ENCODE assay signal across 22 cellular contexts in genomic region chr11:75238595-75239245, GRCh38. TPM values are rescaled to one million over a fixed set of nuclear protein-coding genes. Genes with fewer than 3 reads are reported as not detected.
A peak's percentile ranks its signal among the peaks of the same experiment; 100 is the strongest.
DNase-seq lines count a peak whose midpoint lies in the region; ATAC-seq and TF ChIP-seq lines count a peak whose summit lies in the region.
"Had no signal": no experiment of that assay in that cellular context is flagged by ENCODE, and none has a peak within 500 bp of the region (broad histone marks: within the 10 kb centered on the region; RNA-seq: fewer than 3 reads in every experiment).

No MANE protein-coding gene starts in this region.

- H3K27me3 ChIP-seq in right atrium auricular region: peaks cover 3 to 19% of the 10 kb centered on the region in 2 donors

- no peaks in the 10 kb centered on the region for H3K9me3 Mint-ChIP-seq in activated T-helper 1 cell treated with anti-CD3 and anti-CD28 coated beads, Interleukin-12 subunit alpha, Interleukin-12 subunit beta, Interleukin-2, Interleukin-4 antibody, amounts not matched to agents 30 ng/mL and 10 ng/mL and 1 ng/mL, durations not matched to agents 14 hours and 24 hours and 36 hours
- no peaks in the 10 kb centered on the region for H3K9me3 Mint-ChIP-seq in activated naive CD4-positive, alpha-beta T cell treated with anti-CD3 and anti-CD28 coated beads for 36 hours

- no peak for TF ChIP-seq CTCF in right atrium auricular region (IDR thresholded peaks at IDR 0.05)

- H3K4me1 Mint-ChIP-seq in activated T-helper 1 cell treated with anti-CD3 and anti-CD28 coated beads, Interleukin-12 subunit alpha, Interleukin-12 subunit beta, Interleukin-2, Interleukin-4 antibody, amounts not matched to agents 30 ng/mL and 10 ng/mL and 1 ng/mL, durations not matched to agents 14 hours and 24 hours and 36 hours (ENCODE audit: low read depth): peaks cover 6% of the 10 kb centered on the region
- H3K4me1 Mint-ChIP-seq in activated naive CD4-positive, alpha-beta T cell treated with anti-CD3 and anti-CD28 coated beads for 36 hours (ENCODE audit: low read depth): peaks cover 10% of the 10 kb centered on the region

- H3K36me3 ChIP-seq in right atrium auricular region: no peaks in the 10 kb centered on the region
- H3K36me3 ChIP-seq: BLaER1, Peyer's patch had no signal

- no peaks in the 10 kb centered on the region for H3K9me3 ChIP-seq in right atrium auricular region
- H3K9me3 ChIP-seq: Peyer's patch had no signal

- intact Hi-C loops in cardiac septum (cut with DNase I): no loop called here
- intact Hi-C loops in activated T-helper 1 cell treated with anti-CD3 and anti-CD28 coated beads, Interleukin-12 subunit alpha, Interleukin-12 subunit beta, Interleukin-2, Interleukin-4 antibody, amounts not matched to agents 30 ng/mL and 10 ng/mL and 1 ng/mL, durations not matched to agents 14 hours and 24 hours and 36 hours (cut with micrococcal nuclease): no loop called here
- intact Hi-C loops in activated naive CD4-positive, alpha-beta T cell treated with anti-CD3 and anti-CD28 coated beads for 36 hours (cut with micrococcal nuclease): no loop called here

- no peak for ATAC-seq in GM18502 (IDR thresholded peaks at IDR 0.05; ENCODE audit: poor library complexity, unreplicated experiment)
- no peak for ATAC-seq in HG03432 (IDR thresholded peaks at IDR 0.05; ENCODE audit: unreplicated experiment)

- peaks cover 0 to 18% of the 10 kb centered on the region in 2 donors for H3K4me1 ChIP-seq in right atrium auricular region

- H3K27me3 Mint-ChIP-seq in activated T-helper 1 cell treated with anti-CD3 and anti-CD28 coated beads, Interleukin-12 subunit alpha, Interleukin-12 subunit beta, Interleukin-2, Interleukin-4 antibody, amounts not matched to agents 30 ng/mL and 10 ng/mL and 1 ng/mL, durations not matched to agents 14 hours and 24 hours and 36 hours (ENCODE audit: insufficient read depth): peaks cover 36% of the 10 kb centered on the region
- H3K27me3 Mint-ChIP-seq in activated naive CD4-positive, alpha-beta T cell treated with anti-CD3 and anti-CD28 coated beads for 36 hours (ENCODE audit: low read depth): peaks cover 31% of the 10 kb centered on the region

- H3K4me3 Mint-ChIP-seq in activated T-helper 1 cell treated with anti-CD3 and anti-CD28 coated beads, Interleukin-12 subunit alpha, Interleukin-12 subunit beta, Interleukin-2, Interleukin-4 antibody, amounts not matched to agents 30 ng/mL and 10 ng/mL and 1 ng/mL, durations not matched to agents 14 hours and 24 hours and 36 hours: peak overlapping the region; percentile 42
- no peak overlapping the region for H3K4me3 Mint-ChIP-seq in activated naive CD4-positive, alpha-beta T cell treated with anti-CD3 and anti-CD28 coated beads for 36 hours

- H3K4me3 ChIP-seq in right atrium auricular region: no peak overlapping the region
- H3K4me3 ChIP-seq: BLaER1, Peyer's patch had no signal

- CTCF ChIA-PET in activated naive CD4-positive, alpha-beta T cell treated with anti-CD3 and anti-CD28 coated beads for 36 hours (lab: Charles Lee): interaction anchor here (0.5 to 17.6 kb wide), 6 partner anchors 11 to 216 kb away, joined by 3 to 445 read pairs (median 25); no protein-coding TSS in a partner anchor

- no peaks in the 10 kb centered on the region for H3K36me3 Mint-ChIP-seq in activated T-helper 1 cell treated with anti-CD3 and anti-CD28 coated beads, Interleukin-12 subunit alpha, Interleukin-12 subunit beta, Interleukin-2, Interleukin-4 antibody, amounts not matched to agents 30 ng/mL and 10 ng/mL and 1 ng/mL, durations not matched to agents 14 hours and 24 hours and 36 hours (ENCODE audit: low read depth)
- H3K36me3 Mint-ChIP-seq in activated naive CD4-positive, alpha-beta T cell treated with anti-CD3 and anti-CD28 coated beads for 36 hours (ENCODE audit: low read depth): no peaks in the 10 kb centered on the region
- H3K36me3 Mint-ChIP-seq: CD4-positive, alpha-beta memory T cell had no signal

- DNase-seq in cardiac septum (ENCODE audit: low spot score) (peak; percentile 44), right atrium auricular region (ENCODE audit: low spot score) (no peak), islet precursor cell (peak; percentile 22)
- no peak for DNase-seq in activated T-helper 1 cell treated with anti-CD3 and anti-CD28 coated beads, Interleukin-12 subunit alpha, Interleukin-12 subunit beta, Interleukin-2, Interleukin-4 antibody, amounts not matched to agents 30 ng/mL and 10 ng/mL and 1 ng/mL, durations not matched to agents 14 hours and 24 hours and 36 hours (ENCODE audit: low spot score)
- DNase-seq in activated naive CD4-positive, alpha-beta T cell treated with anti-CD3 and anti-CD28 coated beads for 36 hours: no peak
- DNase-seq: Calu3; CD4-positive, alpha-beta memory T cell; DMS153; Kasumi-1; NCI-H1417; NCI-H1694 treated with DMSO at 0.1 percent for 48 hours; NCI-H2081 treated with DMSO at 0.1 percent for 48 hours; NCI-H2171 treated with DMSO at 0.1 percent for 48 hours; NCI-H446 had no signal

- no peak overlapping the region for H3K27ac Mint-ChIP-seq in activated T-helper 1 cell treated with anti-CD3 and anti-CD28 coated beads, Interleukin-12 subunit alpha, Interleukin-12 subunit beta, Interleukin-2, Interleukin-4 antibody, amounts not matched to agents 30 ng/mL and 10 ng/mL and 1 ng/mL, durations not matched to agents 14 hours and 24 hours and 36 hours
- H3K27ac Mint-ChIP-seq in activated naive CD4-positive, alpha-beta T cell treated with anti-CD3 and anti-CD28 coated beads for 36 hours: no peak overlapping the region

- H3K27ac ChIP-seq in right atrium auricular region: no peak overlapping the region
- H3K27ac ChIP-seq: BLaER1, Peyer's patch had no signal

RNA-seq across cellular contexts. Expression of gene TPBGL, which starts 1.9 kb away (rescaled TPM):
- total RNA-seq in cardiac septum (0.08 TPM), right atrium auricular region (under 1 TPM; 0.12 to 0.15 TPM)
- total RNA-seq in activated T-helper 1 cell treated with anti-CD3 and anti-CD28 coated beads, Interleukin-12 subunit alpha, Interleukin-12 subunit beta, Interleukin-2, Interleukin-4 antibody, amounts not matched to agents 30 ng/mL and 10 ng/mL and 1 ng/mL, durations not matched to agents 14 hours and 24 hours and 36 hours: 0.34 and 0.47 TPM in 2 replicates
- total RNA-seq in activated naive CD4-positive, alpha-beta T cell treated with anti-CD3 and anti-CD28 coated beads for 36 hours: not detected
- total RNA-seq: Calu3, Daoy, H7, MCF 10A, OCI-LY7 had no signal

Comparison
In these comparisons a context has a peak if more than half of its experiments do, and no peak if none do; other contexts are left out.
1. DNase-seq: peak in cardiac septum (single experiment) and islet precursor cell (single experiment); none in right atrium auricular region (single experiment), activated T-helper 1 cell treated with anti-CD3 and anti-CD28 coated beads, Interleukin-12 subunit alpha, Interleukin-12 subunit beta, Interleukin-2, Interleukin-4 antibody, amounts not matched to agents 30 ng/mL and 10 ng/mL and 1 ng/mL, durations not matched to agents 14 hours and 24 hours and 36 hours (single experiment) and activated naive CD4-positive, alpha-beta T cell treated with anti-CD3 and anti-CD28 coated beads for 36 hours (single experiment).